Comparison of ENCODE assay signal across 8 cellular contexts in the genomic region with DNA sequence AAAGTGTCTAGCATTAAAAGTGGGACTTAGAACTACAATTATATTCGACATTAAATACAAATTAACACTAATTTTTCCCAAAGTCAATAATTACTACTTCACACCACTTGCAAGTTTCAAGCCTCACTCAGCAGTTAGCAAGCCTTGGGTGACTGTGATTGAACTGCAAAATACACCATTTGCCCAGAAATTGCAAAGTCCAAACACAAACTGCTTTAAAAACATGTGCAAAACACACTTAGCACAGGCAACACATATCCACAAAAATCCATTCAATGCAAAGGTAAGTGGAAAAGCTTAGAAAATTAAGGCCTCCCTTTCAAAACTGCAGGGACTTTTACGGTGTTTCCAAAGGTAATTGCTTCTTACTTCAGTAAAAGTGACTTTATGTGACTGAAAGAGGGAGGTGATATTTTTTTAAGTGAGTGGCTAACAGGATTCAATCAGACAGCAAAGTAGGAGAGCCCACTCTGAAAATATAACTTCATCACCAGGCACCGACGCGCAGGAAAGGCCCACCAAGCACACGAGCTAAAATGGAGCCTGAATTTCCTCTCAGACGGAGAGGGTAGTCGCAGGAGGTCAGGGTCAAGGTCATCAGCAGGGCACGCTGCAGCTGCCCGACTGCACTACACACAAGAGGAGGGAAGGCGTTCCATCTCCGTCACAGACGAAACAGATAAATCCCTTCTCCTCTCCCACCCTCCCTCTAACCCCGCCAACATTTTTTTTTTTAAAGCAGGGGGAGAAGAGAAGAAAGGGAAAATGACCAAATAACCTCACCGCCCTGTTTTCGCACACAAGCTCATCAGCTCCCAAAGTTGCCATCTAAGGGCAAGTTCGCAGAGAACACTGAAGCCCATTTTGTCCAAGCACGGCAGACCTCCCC. TPM values are rescaled to one million over a fixed set of nuclear protein-coding genes. Genes with fewer than 3 reads are reported as not detected.
DNase-seq lines count a peak whose midpoint lies in the region; ATAC-seq, FAIRE-seq and TF ChIP-seq lines count a peak whose summit lies in the region.

No MANE protein-coding gene starts in this region.

- peak overlapping the region; percentile 94 for H3K4me3 Mint-ChIP-seq in activated CD4-positive, alpha-beta T cell treated with anti-CD3 and anti-CD28 coated beads, Interleukin-2, amount 10 ng/mL, durations not matched to agents 24 days and 14 days
- peak overlapping the region; percentile 96 for H3K4me3 Mint-ChIP-seq in dendritic cell treated with granulocyte-macrophage colony-stimulating factor and Interleukin-4, amounts not matched to agents 40 ng/mL and 50 ng/mL, for 4 days

- H3K27me3 Mint-ChIP-seq in activated CD4-positive, alpha-beta T cell treated with anti-CD3 and anti-CD28 coated beads, Interleukin-2, amount 10 ng/mL, durations not matched to agents 24 days and 14 days = no peaks in the 10 kb centered on the region
- H3K27me3 Mint-ChIP-seq in dendritic cell treated with granulocyte-macrophage colony-stimulating factor and Interleukin-4, amounts not matched to agents 40 ng/mL and 50 ng/mL, for 4 days = peaks cover 48% of the 10 kb centered on the region

- H3K27ac ChIP-seq in HCT116 (ENCODE audit: low read depth, low read length) (peak overlapping the region; percentile 92), thymus (ENCODE audit: low read depth) (peak overlapping the region; percentile 96)

- POLR2A ChIA-PET in HCT116 (lab: Charles Lee) = no interaction called here

- no peaks in the 10 kb centered on the region for H4K20me1 ChIP-seq in HCT116 (ENCODE audit: insufficient read depth)

- ATAC-seq in HCT116 = no peak

- H3K9ac ChIP-seq in HCT116 (ENCODE audit: low read length) = peak overlapping the region; percentile 79

- H3K4me2 ChIP-seq in HCT116 (ENCODE audit: low read length) = peak overlapping the region; percentile 84

- no peaks in the 10 kb centered on the region for H3K9me3 Mint-ChIP-seq in activated CD4-positive, alpha-beta T cell treated with anti-CD3 and anti-CD28 coated beads, Interleukin-2, amount 10 ng/mL, durations not matched to agents 24 days and 14 days
- no peaks in the 10 kb centered on the region for H3K9me3 Mint-ChIP-seq in dendritic cell treated with granulocyte-macrophage colony-stimulating factor and Interleukin-4, amounts not matched to agents 40 ng/mL and 50 ng/mL, for 4 days

- peak; percentile 62 for DNase-seq in activated CD4-positive, alpha-beta T cell treated with anti-CD3 and anti-CD28 coated beads, Interleukin-2, amount 10 ng/mL, durations not matched to agents 24 days and 14 days
- DNase-seq in activated CD4-positive, alpha-beta T cell treated with anti-CD3 and anti-CD28 coated beads, Interleukin-2, amount 50 U/mL, for 4 hours = no peak
- DNase-seq in HCT116 (ENCODE audit: low read depth, low spot score) (no peak), RCC 7860 (ENCODE audit: low spot score) (peak; percentile 9), lung microvascular endothelial cell (ENCODE audit: low read depth in 2 of 2) (peak; percentile 29 to 53), DMS153 (lab: John Stamatoyannopoulos, UW) (no peak)

- H3K4me3 ChIP-seq in HCT116 (replicated peaks in 1 of 2; ENCODE audit: low read depth in 1 of 2, low read length in 2 of 2) = peak overlapping the region; percentile 75 to 87
- H3K4me3 ChIP-seq in thymus (ENCODE audit: low read length) = peak overlapping the region; percentile 98

- peak overlapping the region; percentile 97 for H3K27ac Mint-ChIP-seq in activated CD4-positive, alpha-beta T cell treated with anti-CD3 and anti-CD28 coated beads, Interleukin-2, amount 10 ng/mL, durations not matched to agents 24 days and 14 days
- H3K27ac Mint-ChIP-seq in dendritic cell treated with granulocyte-macrophage colony-stimulating factor and Interleukin-4, amounts not matched to agents 40 ng/mL and 50 ng/mL, for 4 days = peak overlapping the region; percentile 80

- no peaks in the 10 kb centered on the region for H3K9me2 ChIP-seq in HCT116 (ENCODE audit: insufficient read depth)

- no peaks in the 10 kb centered on the region for H3K36me3 ChIP-seq in HCT116 (ENCODE audit: control insufficient read depth in 1 of 2, insufficient read depth in 2 of 2, low read length in 2 of 2)
- no peaks in the 10 kb centered on the region for H3K36me3 ChIP-seq in thymus (ENCODE audit: control insufficient read depth, insufficient read depth)

- CTCF ChIA-PET in HCT116 (lab: Charles Lee) = no interaction called here

- intact Hi-C loops in activated CD4-positive, alpha-beta T cell treated with anti-CD3 and anti-CD28 coated beads, Interleukin-2, amount 10 ng/mL, durations not matched to agents 24 days and 14 days (cut with micrococcal nuclease) = loop anchor here (1.0 to 10.0 kb wide), 9 partner anchors 61 to 838 kb away; a partner anchor contains a TSS
- intact Hi-C loops in HCT116 (cut with micrococcal nuclease) = loop anchor here (5.0 kb wide), 2 partner anchors 123 to 318 kb away; a partner anchor contains a TSS
- intact Hi-C loops in dendritic cell treated with granulocyte-macrophage colony-stimulating factor and Interleukin-4, amounts not matched to agents 40 ng/mL and 50 ng/mL, for 4 days (cut with micrococcal nuclease) = loop anchor here (2.0 to 10.0 kb wide), 4 partner anchors 111 to 317 kb away; a partner anchor contains a TSS

- H3K36me3 Mint-ChIP-seq in activated CD4-positive, alpha-beta T cell treated with anti-CD3 and anti-CD28 coated beads, Interleukin-2, amount 10 ng/mL, durations not matched to agents 24 days and 14 days (ENCODE audit: low read depth) = peaks cover 14% of the 10 kb centered on the region
- no peaks in the 10 kb centered on the region for H3K36me3 Mint-ChIP-seq in dendritic cell treated with granulocyte-macrophage colony-stimulating factor and Interleukin-4, amounts not matched to agents 40 ng/mL and 50 ng/mL, for 4 days (ENCODE audit: low read depth)

- H2AFZ ChIP-seq in HCT116 (ENCODE audit: low read depth, low read length, poor library complexity, severe bottlenecking) = no peak overlapping the region

- no peak for TF ChIP-seq POLR2A in HCT116 (IDR thresholded peaks at IDR 0.05; ENCODE audit: borderline replicate concordance, extremely low read depth, insufficient read depth, insufficient read length)

- H3K4me1 Mint-ChIP-seq in activated CD4-positive, alpha-beta T cell treated with anti-CD3 and anti-CD28 coated beads, Interleukin-2, amount 10 ng/mL, durations not matched to agents 24 days and 14 days = peaks cover 48% of the 10 kb centered on the region
- H3K4me1 Mint-ChIP-seq in dendritic cell treated with granulocyte-macrophage colony-stimulating factor and Interleukin-4, amounts not matched to agents 40 ng/mL and 50 ng/mL, for 4 days (ENCODE audit: low read depth) = peaks cover 33% of the 10 kb centered on the region

- WGBS in thymus = 6% methylated on average over 18 of the region's 18 CpGs

- TSS peak; percentile 25 for BruUV-seq in HCT116 (replicated peaks; lab: Mats Ljungman, UMichigan)

- peaks cover 66% of the 10 kb centered on the region for H3K79me2 ChIP-seq in HCT116 (ENCODE audit: insufficient read depth, low read length)

- no peak for FAIRE-seq in RCC 7860 (lab: Jason Lieb, UNC)

- H3K4me1 ChIP-seq in HCT116 (ENCODE audit: control insufficient read depth in 1 of 2, insufficient read depth in 2 of 2, low read length in 2 of 2) = peaks cover 21 to 38% of the 10 kb centered on the region in 2 experiments
- H3K4me1 ChIP-seq in thymus (ENCODE audit: control insufficient read depth, insufficient read depth, low read length) = peaks cover 5% of the 10 kb centered on the region

- RAD21 ChIA-PET in HCT116 (lab: Charles Lee; ENCODE audit: low non-redundant PET in 1 of 2, low total read pairs in 2 of 2, uncharacterized antibody in 2 of 2, unreplicated experiment in 2 of 2) = no interaction called here

- H3K27me3 ChIP-seq in HCT116 (ENCODE audit: insufficient read depth, low read length) = no peaks in the 10 kb centered on the region
- no peaks in the 10 kb centered on the region for H3K27me3 ChIP-seq in thymus (ENCODE audit: control insufficient read depth, insufficient read depth)

- no peak for TF ChIP-seq CTCF in HCT116 (IDR thresholded peaks at IDR 0.05 in 2 of 3, conservative IDR thresholded peaks at IDR 0.05 in 1 of 3; ENCODE audit: borderline replicate concordance in 1 of 3, insufficient read depth in 1 of 3, low read depth in 2 of 3, low read length in 2 of 3)

- H3K9me3 ChIP-seq in HCT116 (ENCODE audit: control insufficient read depth in 1 of 2, insufficient read depth in 1 of 2, low read depth in 1 of 2, low read length in 2 of 2) (no peaks in the 10 kb centered on the region), thymus (ENCODE audit: control insufficient read depth) (peaks cover 1% of the 10 kb centered on the region)

- TF ChIP-seq RAD21 in HCT116 (IDR thresholded peaks at IDR 0.05; ENCODE audit: low read depth) = no peak

TF ChIP-seq in HCT116, 20 proteins besides CTCF, POLR2A, EP300 and RAD21:
- TF ChIP-seq JUND (IDR thresholded peaks at IDR 0.05) (no peak), POLR2AphosphoS5 (IDR thresholded peaks at IDR 0.05; ENCODE audit: low read depth, low read length) (no peak), EZH2 (IDR thresholded peaks at IDR 0.05) (no peak), SP1 (IDR thresholded peaks at IDR 0.05; ENCODE audit: low read depth) (no peak), EZH2phosphoT487 (IDR thresholded peaks at IDR 0.05; ENCODE audit: borderline replicate concordance) (no peak), EGR1 (IDR thresholded peaks at IDR 0.05; ENCODE audit: low read depth) (no peak), FOSL1 (IDR thresholded peaks at IDR 0.05; ENCODE audit: low read depth) (no peak)
- TF ChIP-seq, protein P1, sequence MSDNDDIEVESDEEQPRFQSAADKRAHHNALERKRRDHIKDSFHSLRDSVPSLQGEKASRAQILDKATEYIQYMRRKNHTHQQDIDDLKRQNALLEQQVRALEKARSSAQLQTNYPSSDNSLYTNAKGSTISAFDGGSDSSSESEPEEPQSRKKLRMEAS (IDR thresholded peaks at IDR 0.05) = no peak
TF ChIP-seq in HCT116: peak in this region for 0.

RNA-seq across cellular contexts. Expression of a gene that starts 3.1 kb away (rescaled TPM):
- total RNA-seq in activated CD4-positive, alpha-beta T cell treated with anti-CD3 and anti-CD28 coated beads, Interleukin-2, amount 10 ng/mL, durations not matched to agents 24 days and 14 days = 59.1 and 59.4 TPM in 2 replicates
- total RNA-seq in HCT116 (2021; ENCODE audit: unreplicated experiment) = 19.1 TPM
- 12.0 and 20.0 TPM in 2 replicates for polyA plus RNA-seq in HCT116 (2012)
- total RNA-seq in lung microvascular endothelial cell = 2.4 and 2.6 TPM in 2 replicates
- polyA plus RNA-seq in thymus = 10.2 TPM

Comparison
In these comparisons a context has a peak if more than half of its experiments do, and no peak if none do; other contexts are left out.
1. DNase-seq: peak in activated CD4-positive, alpha-beta T cell treated with anti-CD3 and anti-CD28 coated beads, Interleukin-2, amount 10 ng/mL, durations not matched to agents 24 days and 14 days (single experiment), RCC 7860 (single experiment) and lung microvascular endothelial cell (2 of 2); none in activated CD4-positive, alpha-beta T cell treated with anti-CD3 and anti-CD28 coated beads, Interleukin-2, amount 50 U/mL, for 4 hours (0 of 2), HCT116 (single experiment) and DMS153 (single experiment).